6 cellular contexts compared by ENCODE assay signal in the genomic region with DNA sequence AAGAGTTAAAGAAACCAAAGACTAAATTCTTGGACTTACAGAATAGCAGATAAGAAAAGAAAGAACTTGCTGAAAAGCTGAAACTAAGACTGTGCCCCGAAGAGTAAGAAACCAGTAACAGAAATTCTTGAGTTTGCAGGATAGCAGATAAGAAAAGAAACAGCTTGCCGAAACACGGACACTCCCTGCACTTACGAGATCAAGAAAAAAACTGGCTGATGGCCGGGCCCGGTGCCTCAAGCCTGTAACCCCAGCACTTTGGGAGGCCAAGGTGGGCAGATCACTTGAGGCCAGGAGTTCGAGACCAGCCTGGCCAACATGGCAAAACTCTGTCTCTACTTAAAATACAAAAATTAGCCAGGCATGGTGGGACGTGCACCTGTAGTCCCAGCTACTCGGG. TPM values are rescaled to one million over a fixed set of nuclear protein-coding genes. Genes with fewer than 3 reads are reported as not detected.
"Had no signal": no experiment of that assay in that cellular context is flagged by ENCODE, and none has a peak within 500 bp of the region (broad histone marks: within the 10 kb centered on the region; RNA-seq: fewer than 3 reads in every experiment).

No MANE protein-coding gene starts in this region.

RNA-seq across cellular contexts. Expression of a gene that starts 20.3 kb away (rescaled TPM):
- total RNA-seq: HepG2, HT-29, IMR-90, M059J, SK-MEL-5 had no signal
- polyA plus RNA-seq: HepG2, IMR-90, SK-N-SH had no signal

RNA-seq across cellular contexts. Expression of a gene that starts 54.0 kb away (rescaled TPM):
- total RNA-seq: HepG2, IMR-90, M059J had no signal
- polyA plus RNA-seq: IMR-90, SK-N-SH had no signal
